8 cellular contexts compared by ENCODE assay signal in genomic region chr3:66393486-66394260, GRCh38.
DNase-seq lines count a peak whose midpoint lies in the region; ATAC-seq and TF ChIP-seq lines count a peak whose summit lies in the region.

No MANE protein-coding gene starts in this region.

- no peaks in the 10 kb centered on the region for H3K9me2 ChIP-seq in PC-9 (ENCODE audit: insufficient read depth)

- H3K9me3 ChIP-seq in PC-9 (ENCODE audit: insufficient read depth, low read depth): 0 out of 2 replicates have a peak, but pooled peaks cover 2% of the 10 kb centered on the region

- CTCF ChIA-PET in PC-9 (lab: Charles Lee): no interaction called here

- DNase-seq in activated CD4-positive, CD25-positive, alpha-beta regulatory T cell treated with anti-CD3 and anti-CD28 coated beads, Interleukin-2, amount 50 U/mL, for 72 hours: peak; percentile 45
- peak; percentile 3 for DNase-seq in effector CD8-positive, alpha-beta T cell (lab: John Stamatoyannopoulos, UW)
- DNase-seq in stimulated activated CD4-positive, alpha-beta T cell treated with anti-CD3 and anti-CD28 coated beads, Interleukin-1b, Interleukin-23, amount 100 ng/mL, for 48 hours: peak; percentile 48
- no peak for DNase-seq in HT-29 (ENCODE audit: low spot score)
- DNase-seq in PC-9: no peak
- no peak for DNase-seq in NOMO-1 (lab: John Stamatoyannopoulos, UW; ENCODE audit: unreplicated experiment in 2 of 2)

- H3K4me1 ChIP-seq in PC-9 (replicated peaks; ENCODE audit: insufficient read depth): no peaks in the 10 kb centered on the region

- no peaks in the 10 kb centered on the region for H4K20me1 ChIP-seq in PC-9 (ENCODE audit: insufficient read depth)

- H2AFZ ChIP-seq in PC-9: no peak overlapping the region

- H3K4me3 ChIP-seq in PC-9: no peak overlapping the region

- no peaks in the 10 kb centered on the region for H3K79me2 ChIP-seq in PC-9 (ENCODE audit: low read depth)

- no TSS peak for BruUV-seq in PC-9 (replicated peaks; lab: Mats Ljungman, UMichigan)

- intact Hi-C loops in PC-9 (cut with micrococcal nuclease; ENCODE audit: unreplicated experiment): no loop called here

- ATAC-seq in GM18867 (IDR thresholded peaks at IDR 0.05; ENCODE audit: unreplicated experiment) (peak; percentile 50), HG02938 (IDR thresholded peaks at IDR 0.05; ENCODE audit: unreplicated experiment) (peak; percentile 85)

- H3K27me3 ChIP-seq in PC-9 (ENCODE audit: insufficient read depth, low read depth): no peaks in the 10 kb centered on the region

- POLR2A ChIA-PET in PC-9 (lab: Charles Lee; ENCODE audit: unreplicated experiment): no interaction called here

- H3F3A ChIP-seq in PC-9 (ENCODE audit: insufficient read depth, low read depth): no peaks in the 10 kb centered on the region

- no peak overlapping the region for H3K27ac ChIP-seq in PC-9

- H3K4me2 ChIP-seq in PC-9: no peak overlapping the region

- no peak for TF ChIP-seq CTCF in PC-9 (conservative IDR thresholded peaks at IDR 0.05)

- no peaks in the 10 kb centered on the region for H3K36me3 ChIP-seq in PC-9 (ENCODE audit: low read depth)

Comparison
In these comparisons a context has a peak if more than half of its experiments do, and no peak if none do; other contexts are left out.
1. DNase-seq: peak in activated CD4-positive, CD25-positive, alpha-beta regulatory T cell treated with anti-CD3 and anti-CD28 coated beads, Interleukin-2, amount 50 U/mL, for 72 hours (single experiment), effector CD8-positive, alpha-beta T cell (single experiment) and stimulated activated CD4-positive, alpha-beta T cell treated with anti-CD3 and anti-CD28 coated beads, Interleukin-1b, Interleukin-23, amount 100 ng/mL, for 48 hours (single experiment); none in HT-29 (single experiment), PC-9 (0 of 2) and NOMO-1 (0 of 2).